In the genomic region with DNA sequence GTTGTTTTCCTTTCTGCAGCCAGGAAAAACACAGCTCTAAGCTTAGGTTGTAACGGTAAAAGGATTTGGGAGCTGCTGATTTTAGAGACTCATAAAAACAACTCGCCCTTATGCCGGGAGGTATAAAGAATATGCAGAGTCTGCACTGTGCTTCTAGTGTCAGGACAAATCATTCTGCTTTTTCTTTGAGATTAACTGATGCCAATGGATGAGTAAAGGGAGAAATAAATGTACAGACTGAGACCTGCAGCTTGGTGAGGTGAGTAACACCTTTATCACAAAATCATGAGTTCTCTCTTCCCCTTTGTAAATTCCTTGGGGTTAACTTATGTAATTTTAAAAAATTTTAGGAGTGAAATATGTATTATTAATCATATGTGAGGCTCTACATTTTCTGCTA, we compare ENCODE assay signal across 8 cellular contexts. TPM values are rescaled to one million over a fixed set of nuclear protein-coding genes. Genes with fewer than 3 reads are reported as not detected.
DNase-seq lines count a peak whose midpoint lies in the region; ATAC-seq and TF ChIP-seq lines count a peak whose summit lies in the region.

No MANE protein-coding gene starts in this region.

- H3K79me2 ChIP-seq in GM23248 (ENCODE audit: insufficient read depth) (peaks cover 10% of the 10 kb centered on the region; the same call in 1 of the 2 replicates), fibroblast of lung (ENCODE audit: control insufficient read depth, insufficient read depth, low read length) (no peaks in the 10 kb centered on the region)

- intact Hi-C loops in Panc1 (cut with micrococcal nuclease; ENCODE audit: unreplicated experiment) = loop anchor here (5.0 kb wide), 1 partner anchor 73 kb away; no protein-coding TSS in a partner anchor

- no peak for TF ChIP-seq CTCF in Panc1 (IDR thresholded peaks at IDR 0.05)
- no peak for TF ChIP-seq CTCF in fibroblast of lung (conservative IDR thresholded peaks at IDR 0.05 in 1 of 2, IDR thresholded peaks at IDR 0.05 in 1 of 2; ENCODE audit: low read depth in 1 of 2, low read length in 2 of 2)

- no peaks in the 10 kb centered on the region for H4K20me1 ChIP-seq in GM23248 (ENCODE audit: insufficient read depth)
- H4K20me1 ChIP-seq in fibroblast of lung (ENCODE audit: control insufficient read depth, extremely low read depth, insufficient read depth, low read length) = no peaks in the 10 kb centered on the region

- no peaks in the 10 kb centered on the region for H3K27me3 ChIP-seq in GM23248 (replicated peaks; ENCODE audit: insufficient read depth)
- H3K27me3 ChIP-seq in Panc1 (ENCODE audit: control insufficient read depth, insufficient read depth, low read length) = no peaks in the 10 kb centered on the region
- no peaks in the 10 kb centered on the region for H3K27me3 ChIP-seq in fibroblast of lung (ENCODE audit: control insufficient read depth, insufficient read depth, low read length)

- peak overlapping the region; percentile 86 for H3K4me2 ChIP-seq in GM23248 (ENCODE audit: unreplicated experiment)
- no peak overlapping the region for H3K4me2 ChIP-seq in fibroblast of lung (ENCODE audit: extremely low read depth, insufficient read depth, low read length)

- H3K9me3 ChIP-seq in GM23248 (ENCODE audit: low read depth) = no peaks in the 10 kb centered on the region
- no peaks in the 10 kb centered on the region for H3K9me3 ChIP-seq in Panc1 (ENCODE audit: control insufficient read depth, insufficient read depth, low read depth, low read length)
- no peaks in the 10 kb centered on the region for H3K9me3 ChIP-seq in fibroblast of lung (ENCODE audit: control insufficient read depth, insufficient read depth, low read depth, low read length)

- WGBS in GM23248 (ENCODE audit: low coverage in 1 of 2, low lambda C conversion rate in 2 of 2, missing lambda C conversion rate in 2 of 2), 2 experiments = 57 to 61% methylated on average over 3 of the region's 3 CpGs

- peak overlapping the region; percentile 100 for H3K27ac ChIP-seq in GM23248
- peak overlapping the region; percentile 91 for H3K27ac ChIP-seq in Panc1 (ENCODE audit: low read length)
- peak overlapping the region; percentile 97 for H3K27ac ChIP-seq in fibroblast of lung (ENCODE audit: insufficient read depth, low read length)

- H3K9me2 ChIP-seq in GM23248 (ENCODE audit: insufficient read depth) = no peaks in the 10 kb centered on the region

- H3K4me3 ChIP-seq in GM23248 = no peak overlapping the region
- H3K4me3 ChIP-seq in Panc1 (ENCODE audit: low read depth in 2 of 2, low read length in 2 of 2) = no peak overlapping the region
- H3K4me3 ChIP-seq in fibroblast of lung (replicated peaks in 1 of 4; ENCODE audit: control extremely low read depth in 1 of 4, insufficient read depth in 1 of 4, low read depth in 3 of 4, low read length in 4 of 4) = no peak overlapping the region

- CTCF ChIA-PET in Panc1 (lab: Charles Lee) = no interaction called here

- H2AFZ ChIP-seq in GM23248 (peak overlapping the region; percentile 89), fibroblast of lung (ENCODE audit: low read length) (peak overlapping the region; percentile 90)

- H3K4me1 ChIP-seq in GM23248 (ENCODE audit: insufficient read depth) (peaks cover 40% of the 10 kb centered on the region), Panc1 (ENCODE audit: control insufficient read depth, insufficient read depth, low read length) (peaks cover 24% of the 10 kb centered on the region), fibroblast of lung (ENCODE audit: control insufficient read depth, extremely low read depth, insufficient read depth, low read length) (peaks cover 5% of the 10 kb centered on the region)

- H3K36me3 ChIP-seq in GM23248 (ENCODE audit: low read depth) (no peaks in the 10 kb centered on the region), Panc1 (ENCODE audit: control insufficient read depth, insufficient read depth, low read length) (no peaks in the 10 kb centered on the region), fibroblast of lung (ENCODE audit: control insufficient read depth, insufficient read depth, low read length) (no peaks in the 10 kb centered on the region)

- H3K9ac ChIP-seq in GM23248 (peak overlapping the region; percentile 98), fibroblast of lung (ENCODE audit: insufficient read depth, low read length) (no peak overlapping the region)

- BruUV-seq in Panc1 (replicated peaks; lab: Mats Ljungman, UMichigan) = no TSS peak

- in situ Hi-C loops in GM23248 (cut with MboI) (no loop called here), Panc1 (cut with HindIII; ENCODE audit: low pct_unique_long_range_greater_than_20kb, low sequenced_read_pairs) (no loop called here)

- H3F3A ChIP-seq in GM23248 (ENCODE audit: insufficient read depth) = peaks cover 17% of the 10 kb centered on the region

- ATAC-seq in Panc1 = no peak
- no peak for ATAC-seq in GM18873 (IDR thresholded peaks at IDR 0.05; ENCODE audit: low FRiP score, unreplicated experiment)

- DNase-seq in GM23248 (peak; percentile 20), Panc1 (ENCODE audit: low read depth, low spot score) (no peak), fibroblast of lung (ENCODE audit: low read depth in 2 of 2) (peak in 1 of 2 donors; percentile 1), renal cortical epithelial cell (ENCODE audit: low read depth) (peak; percentile 38), NCI-H1436 (lab: John Stamatoyannopoulos, UW) (no peak), activated gamma-delta T cell treated with Interleukin-2 at 50 U/mL for 16 hours (no peak), middle frontal gyrus (ENCODE audit: extremely low spot score, low spot score) (no peak)

- POLR2A ChIA-PET in Panc1 (lab: Charles Lee) = interaction anchor here (0.6 kb wide), 2 partner anchors 11 to 226 kb away, joined by 4 to 10 read pairs; no protein-coding TSS in a partner anchor

RNA-seq across cellular contexts. Expression of a gene that starts 1.9 kb away (rescaled TPM):
- 4.4 and 4.6 TPM in 2 replicates for total RNA-seq in GM23248 (2014; rRNA removed; shearing (Covaris generic))
- 9.1 TPM in 2 replicates for polyA plus RNA-seq in GM23248 (2016; fragmentation: Nextera tagmentation; extraction: Ambion mirVana)
- 8.4 TPM for total RNA-seq in Panc1 (2021; ENCODE audit: unreplicated experiment)
- polyA plus RNA-seq in Panc1 (2012; ENCODE audit: insufficient read length) = 3.4 TPM
- total RNA-seq in fibroblast of lung = 5.4 and 6.2 TPM in 2 replicates
- 5.2 and 6.9 TPM in 2 replicates for polyA plus RNA-seq in fibroblast of lung
- 3.8 and 4.4 TPM in 2 replicates for polyA plus RNA-seq in fibroblast of lung (2012)
- 0.55 and 1.2 TPM in 2 replicates for polyA minus RNA-seq in fibroblast of lung (ENCODE audit: low replicate concordance)
- 5.3 and 15.5 TPM in 2 replicates for total RNA-seq in renal cortical epithelial cell

RNA-seq across cellular contexts. Expression of a gene that starts 34.4 kb away (rescaled TPM):
- 0.25 TPM in 1 of 2 replicates, not detected in the other for total RNA-seq in GM23248 (2014; rRNA removed; shearing (Covaris generic))
- polyA plus RNA-seq in GM23248 (2016; fragmentation: Nextera tagmentation; extraction: Ambion mirVana) (0.30 and 0.51 TPM in 2 replicates), fibroblast of lung (0.12 and 0.18 TPM in 2 replicates)
- total RNA-seq in Panc1 (2021; ENCODE audit: unreplicated experiment) (0.26 TPM), fibroblast of lung (under 0.01 TPM in 1 of 2 replicates, not detected in the other), renal cortical epithelial cell (0.89 and 3.3 TPM in 2 replicates)
- 0.21 TPM for polyA plus RNA-seq in Panc1 (2012; ENCODE audit: insufficient read length)
- polyA plus RNA-seq in fibroblast of lung (2012) = 0.02 TPM in 1 of 2 replicates, not detected in the other
- polyA minus RNA-seq in fibroblast of lung (ENCODE audit: low replicate concordance) = 0.82 and 2.5 TPM in 2 replicates

Comparison
In these comparisons a context has a peak if more than half of its experiments do, and no peak if none do; other contexts are left out.
1. DNase-seq: peak in GM23248 (single experiment) and renal cortical epithelial cell (single experiment); none in Panc1 (single experiment), NCI-H1436 (single experiment), activated gamma-delta T cell treated with Interleukin-2 at 50 U/mL for 16 hours (single experiment) and middle frontal gyrus (single experiment).
2. Peak in every context shown above with its lines, with median percentiles within 50 percentile points of each other: H3K27ac ChIP-seq.